Comparison of ENCODE assay signal across 11 cellular contexts in genomic region chr12:6116481-6117021, GRCh38. TPM values are rescaled to one million over a fixed set of nuclear protein-coding genes. Genes with fewer than 3 reads are reported as not detected.
DNase-seq lines count a peak whose midpoint lies in the region; ATAC-seq lines count a peak whose summit lies in the region.
"Had no signal": no experiment of that assay in that cellular context is flagged by ENCODE, and none has a peak within 500 bp of the region (broad histone marks: within the 10 kb centered on the region; RNA-seq: fewer than 3 reads in every experiment).

No MANE protein-coding gene starts in this region.

- H3K14ac ChIP-seq in neuronal stem cell (ENCODE audit: low read length): no peak overlapping the region

- peak overlapping the region; percentile 99 for H2BK15ac ChIP-seq in neuronal stem cell (ENCODE audit: low read length)

- no peak for ATAC-seq in activated T-helper 17 cell treated with anti-CD3 and anti-CD28 coated beads, Interleukin-2, amount 50 U/mL, for 72 hours (replicated peaks)

- no peak overlapping the region for H2BK120ac ChIP-seq in neuronal stem cell (ENCODE audit: low read depth, low read length)

- H3K9me3 Mint-ChIP-seq in activated T-helper 17 cell treated with anti-CD3 and anti-CD28 coated beads, Interleukin-2, amount 50 U/mL, for 72 hours: no peaks in the 10 kb centered on the region
- H3K9me3 Mint-ChIP-seq: activated naive CD8-positive, alpha-beta T cell treated with anti-CD3 and anti-CD28 coated beads, Interleukin-2, amount 10 ng/mL, durations not matched to agents 7 days and 5 days had no signal

- H3K4me3 ChIP-seq in neuronal stem cell (ENCODE audit: low read length in 2 of 2) (no peak overlapping the region), SJCRH30 (no peak overlapping the region)

- H3K4me3 Mint-ChIP-seq in activated T-helper 17 cell treated with anti-CD3 and anti-CD28 coated beads, Interleukin-2, amount 50 U/mL, for 72 hours: no peak overlapping the region
- H3K4me3 Mint-ChIP-seq: activated naive CD8-positive, alpha-beta T cell treated with anti-CD3 and anti-CD28 coated beads, Interleukin-2, amount 10 ng/mL, durations not matched to agents 7 days and 5 days had no signal

- H3K27ac Mint-ChIP-seq in activated T-helper 17 cell treated with anti-CD3 and anti-CD28 coated beads, Interleukin-2, amount 50 U/mL, for 72 hours: peak overlapping the region; percentile 69
- H3K27ac Mint-ChIP-seq: activated naive CD8-positive, alpha-beta T cell treated with anti-CD3 and anti-CD28 coated beads, Interleukin-2, amount 10 ng/mL, durations not matched to agents 7 days and 5 days had no signal

- peak overlapping the region; percentile 3 for H3K23ac ChIP-seq in neuronal stem cell (ENCODE audit: low read depth, low read length, poor library complexity)

- H3K4me1 ChIP-seq in neuronal stem cell (ENCODE audit: control insufficient read depth in 2 of 2, insufficient read depth in 1 of 2, low read depth in 1 of 2, low read length in 2 of 2): peaks cover 0 to 4% of the 10 kb centered on the region in 2 donors
- H3K4me1 ChIP-seq in SJCRH30: no peaks in the 10 kb centered on the region

- H3K9me3 ChIP-seq in neuronal stem cell (replicated peaks in 1 of 2; ENCODE audit: control insufficient read depth in 2 of 2, insufficient read depth in 1 of 2, low read depth in 1 of 2, low read length in 2 of 2) (no peaks in the 10 kb centered on the region), SJCRH30 (replicated peaks) (no peaks in the 10 kb centered on the region)

- no peak overlapping the region for H4K91ac ChIP-seq in neuronal stem cell (ENCODE audit: low read depth, low read length, poor library complexity)

- H3K9ac ChIP-seq in neuronal stem cell (ENCODE audit: low read depth, low read length, poor library complexity): no peak overlapping the region

- no peak overlapping the region for H2AFZ ChIP-seq in neuronal stem cell (ENCODE audit: low read length)

- no peak overlapping the region for H4K8ac ChIP-seq in neuronal stem cell (ENCODE audit: low read depth, low read length)

- peak overlapping the region; percentile 15 for H3K18ac ChIP-seq in neuronal stem cell (ENCODE audit: low read length)

- H2BK5ac ChIP-seq in neuronal stem cell (ENCODE audit: low read length): peak overlapping the region; percentile 61

- no peak overlapping the region for H3K4ac ChIP-seq in neuronal stem cell (ENCODE audit: low read length)

- H3K27ac ChIP-seq in neuronal stem cell (replicated peaks; ENCODE audit: low read length): no peak overlapping the region
- no peak overlapping the region for H3K27ac ChIP-seq in SJCRH30

- no peak overlapping the region for H3K4me2 ChIP-seq in neuronal stem cell (ENCODE audit: insufficient read depth, low read length, poor library complexity, severe bottlenecking)

- peak; percentile 41 for DNase-seq in EH (ENCODE audit: low read depth)
- DNase-seq in glomerular visceral epithelial cell (ENCODE audit: extremely low spot score): peak; percentile 9
- no peak for DNase-seq in neuronal stem cell (ENCODE audit: low spot score)
- no peak for DNase-seq in medulla oblongata (ENCODE audit: extremely low spot score)
- DNase-seq in SJCRH30: no peak
- DNase-seq in occipital lobe (lab: John Stamatoyannopoulos, UW): no peak
- no peak for DNase-seq in HuH-7.5 (ENCODE audit: low spot score)
- DNase-seq: activated naive CD8-positive, alpha-beta T cell treated with anti-CD3 and anti-CD28 coated beads, Interleukin-2, amount 10 ng/mL, durations not matched to agents 7 days and 5 days; effector memory CD4-positive, alpha-beta T cell; hippocampal formation had no signal

- H3K79me1 ChIP-seq in neuronal stem cell (ENCODE audit: low read depth, low read length): no peaks in the 10 kb centered on the region

- H3K27me3 ChIP-seq in neuronal stem cell (ENCODE audit: control insufficient read depth in 3 of 3, insufficient read depth in 3 of 3, low read depth in 1 of 3, low read length in 3 of 3) (peaks cover 0 to 36% (median 0%) of the 10 kb centered on the region in 3 experiments), SJCRH30 (no peaks in the 10 kb centered on the region; the same call in 1 of the 2 replicates)

- H3K36me3 ChIP-seq in neuronal stem cell (replicated peaks in 1 of 2; ENCODE audit: control insufficient read depth in 2 of 2, insufficient read depth in 2 of 2, low read length in 2 of 2) (no peaks in the 10 kb centered on the region), SJCRH30 (no peaks in the 10 kb centered on the region)

- peak overlapping the region; percentile 14 for H2AK5ac ChIP-seq in neuronal stem cell (ENCODE audit: low read depth, low read length)

- H2BK12ac ChIP-seq in neuronal stem cell (ENCODE audit: low read length): no peak overlapping the region

- H3K27me3 Mint-ChIP-seq in activated T-helper 17 cell treated with anti-CD3 and anti-CD28 coated beads, Interleukin-2, amount 50 U/mL, for 72 hours: peaks cover 18% of the 10 kb centered on the region
- H3K27me3 Mint-ChIP-seq: activated naive CD8-positive, alpha-beta T cell treated with anti-CD3 and anti-CD28 coated beads, Interleukin-2, amount 10 ng/mL, durations not matched to agents 7 days and 5 days had no signal

- H3K4me1 Mint-ChIP-seq in activated T-helper 17 cell treated with anti-CD3 and anti-CD28 coated beads, Interleukin-2, amount 50 U/mL, for 72 hours: peaks cover 6% of the 10 kb centered on the region

- no peaks in the 10 kb centered on the region for H3K36me3 Mint-ChIP-seq in activated T-helper 17 cell treated with anti-CD3 and anti-CD28 coated beads, Interleukin-2, amount 50 U/mL, for 72 hours (ENCODE audit: low read depth)
- H3K36me3 Mint-ChIP-seq: activated naive CD8-positive, alpha-beta T cell treated with anti-CD3 and anti-CD28 coated beads, Interleukin-2, amount 10 ng/mL, durations not matched to agents 7 days and 5 days had no signal

- no CpG with 5 or more reads among the region's 14 CpGs for WGBS in neuronal stem cell (ENCODE audit: extremely low coverage in 2 of 2, insufficient read length in 2 of 2, insufficient replicate concordance in 1 of 2), 2 donors

RNA-seq across cellular contexts. Expression of gene VWF, which starts 7.9 kb away (rescaled TPM):
- total RNA-seq in activated T-helper 17 cell treated with anti-CD3 and anti-CD28 coated beads, Interleukin-2, amount 50 U/mL, for 72 hours: under 1 TPM; 0.04 to 0.08 TPM
- polyA plus RNA-seq in neuronal stem cell (2013, experiment 1 of 2): 0.24 TPM
- polyA plus RNA-seq in neuronal stem cell (2013, experiment 2 of 2): 0.25 TPM
- total RNA-seq in SJCRH30 (2014; rRNA removed; shearing (Covaris generic)): 0.35 and 0.73 TPM in 2 replicates
- 9.7 TPM for total RNA-seq in occipital lobe

Comparison
In these comparisons a context has a peak if more than half of its experiments do, and no peak if none do; other contexts are left out.
1. DNase-seq: peak in EH (single experiment) and glomerular visceral epithelial cell (single experiment); none in neuronal stem cell (single experiment), medulla oblongata (single experiment), SJCRH30 (0 of 2), occipital lobe (single experiment) and HuH-7.5 (single experiment).